ENCODE assay signal across 1 cellular context in the genomic region with DNA sequence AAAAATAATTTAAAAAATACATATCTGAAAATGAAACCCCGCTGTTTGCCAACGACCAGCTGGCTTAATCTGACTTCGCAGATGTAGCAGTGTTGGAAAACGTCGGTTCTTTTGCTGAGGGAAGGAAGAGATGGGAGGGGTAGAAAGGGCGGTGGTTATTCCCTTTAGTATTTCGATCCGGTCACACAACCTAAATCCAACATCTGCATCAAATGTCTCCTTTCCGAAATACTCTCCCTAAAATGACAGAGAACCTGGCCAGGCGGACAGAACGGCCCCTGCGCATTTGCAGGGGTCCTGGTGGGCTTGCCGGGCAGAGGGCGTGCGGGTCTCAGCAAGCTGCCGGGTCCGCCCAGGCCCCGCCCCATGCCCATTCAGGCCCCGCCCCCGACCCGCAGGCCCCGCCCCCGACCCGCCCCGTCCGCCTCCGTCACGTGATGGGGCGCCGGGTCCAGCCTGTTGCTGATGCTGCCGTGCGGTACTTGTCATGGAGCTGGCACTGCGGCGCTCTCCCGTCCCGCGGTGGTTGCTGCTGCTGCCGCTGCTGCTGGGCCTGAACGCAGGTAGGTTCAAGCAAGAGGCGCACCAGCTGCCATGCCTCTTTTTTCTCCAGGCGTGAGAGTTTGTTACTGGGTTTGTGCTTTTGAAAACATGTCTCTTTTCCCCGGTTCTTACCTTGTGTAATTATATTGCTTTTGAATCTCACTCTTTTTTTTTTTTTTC.
A peak's percentile ranks its signal among the peaks of the same experiment; 100 is the strongest.
TF ChIP-seq lines count a peak whose summit lies in the region.

A gene with protein sequence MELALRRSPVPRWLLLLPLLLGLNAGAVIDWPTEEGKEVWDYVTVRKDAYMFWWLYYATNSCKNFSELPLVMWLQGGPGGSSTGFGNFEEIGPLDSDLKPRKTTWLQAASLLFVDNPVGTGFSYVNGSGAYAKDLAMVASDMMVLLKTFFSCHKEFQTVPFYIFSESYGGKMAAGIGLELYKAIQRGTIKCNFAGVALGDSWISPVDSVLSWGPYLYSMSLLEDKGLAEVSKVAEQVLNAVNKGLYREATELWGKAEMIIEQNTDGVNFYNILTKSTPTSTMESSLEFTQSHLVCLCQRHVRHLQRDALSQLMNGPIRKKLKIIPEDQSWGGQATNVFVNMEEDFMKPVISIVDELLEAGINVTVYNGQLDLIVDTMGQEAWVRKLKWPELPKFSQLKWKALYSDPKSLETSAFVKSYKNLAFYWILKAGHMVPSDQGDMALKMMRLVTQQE (plus strand): TSS at position 459 of the 723 bp plus-strand sequence. CDS start 29 bp downstream, at position 488.

TF ChIP-seq in HepG2, 621 proteins besides CTCF, POLR2A, EP300 and RAD21 (continued from another document and continues in another):
- TF ChIP-seq, protein P1, sequence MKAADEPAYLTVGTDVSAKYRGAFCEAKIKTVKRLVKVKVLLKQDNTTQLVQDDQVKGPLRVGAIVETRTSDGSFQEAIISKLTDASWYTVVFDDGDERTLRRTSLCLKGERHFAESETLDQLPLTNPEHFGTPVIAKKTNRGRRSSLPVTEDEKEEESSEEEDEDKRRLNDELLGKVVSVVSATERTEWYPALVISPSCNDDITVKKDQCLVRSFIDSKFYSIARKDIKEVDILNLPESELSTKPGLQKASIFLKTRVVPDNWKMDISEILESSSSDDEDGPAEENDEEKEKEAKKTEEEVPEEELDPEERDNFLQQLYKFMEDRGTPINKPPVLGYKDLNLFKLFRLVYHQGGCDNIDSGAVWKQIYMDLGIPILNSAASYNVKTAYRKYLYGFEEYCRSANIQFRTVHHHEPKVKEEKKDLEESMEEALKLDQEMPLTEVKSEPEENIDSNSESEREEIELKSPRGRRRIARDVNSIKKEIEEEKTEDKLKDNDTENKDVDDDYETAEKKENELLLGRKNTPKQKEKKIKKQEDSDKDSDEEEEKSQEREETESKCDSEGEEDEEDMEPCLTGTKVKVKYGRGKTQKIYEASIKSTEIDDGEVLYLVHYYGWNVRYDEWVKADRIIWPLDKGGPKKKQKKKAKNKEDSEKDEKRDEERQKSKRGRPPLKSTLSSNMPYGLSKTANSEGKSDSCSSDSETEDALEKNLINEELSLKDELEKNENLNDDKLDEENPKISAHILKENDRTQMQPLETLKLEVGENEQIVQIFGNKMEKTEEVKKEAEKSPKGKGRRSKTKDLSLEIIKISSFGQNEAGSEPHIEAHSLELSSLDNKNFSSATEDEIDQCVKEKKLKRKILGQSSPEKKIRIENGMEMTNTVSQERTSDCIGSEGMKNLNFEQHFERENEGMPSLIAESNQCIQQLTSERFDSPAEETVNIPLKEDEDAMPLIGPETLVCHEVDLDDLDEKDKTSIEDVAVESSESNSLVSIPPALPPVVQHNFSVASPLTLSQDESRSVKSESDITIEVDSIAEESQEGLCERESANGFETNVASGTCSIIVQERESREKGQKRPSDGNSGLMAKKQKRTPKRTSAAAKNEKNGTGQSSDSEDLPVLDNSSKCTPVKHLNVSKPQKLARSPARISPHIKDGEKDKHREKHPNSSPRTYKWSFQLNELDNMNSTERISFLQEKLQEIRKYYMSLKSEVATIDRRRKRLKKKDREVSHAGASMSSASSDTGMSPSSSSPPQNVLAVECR (CRISPR knock-in tag; IDR thresholded peaks at IDR 0.05; ENCODE audit: borderline replicate concordance) = peak; percentile 52; the same call in 1 of the 2 replicates
- TF ChIP-seq ZNF343 (CRISPR knock-in tag; IDR thresholded peaks at IDR 0.05) (no peak), ZNF598 (CRISPR knock-in tag; IDR thresholded peaks at IDR 0.05; ENCODE audit: borderline replicate concordance) (no peak), ATF1 (CRISPR knock-in tag; IDR thresholded peaks at IDR 0.05) (no peak), FOXM1 (CRISPR knock-in tag; IDR thresholded peaks at IDR 0.05) (no peak), ZNF562 (CRISPR knock-in tag; IDR thresholded peaks at IDR 0.05; ENCODE audit: borderline replicate concordance) (no peak), PHB2 (IDR thresholded peaks at IDR 0.05; ENCODE audit: partially characterized antibody) (no peak), ZNF224 (CRISPR knock-in tag; IDR thresholded peaks at IDR 0.05) (no peak), SMARCC2 (IDR thresholded peaks at IDR 0.05) (no peak), CREM (IDR thresholded peaks at IDR 0.05) (no peak), CREM (CRISPR knock-in tag; IDR thresholded peaks at IDR 0.05) (no peak), ZNF292 (CRISPR knock-in tag; IDR thresholded peaks at IDR 0.05; ENCODE audit: borderline replicate concordance, low read depth) (peak; percentile 85), ZNF460 (CRISPR knock-in tag; IDR thresholded peaks at IDR 0.05; ENCODE audit: borderline replicate concordance) (no peak), HES4 (CRISPR knock-in tag; IDR thresholded peaks at IDR 0.05; ENCODE audit: borderline replicate concordance) (no peak), NR2F2 (IDR thresholded peaks at IDR 0.05; ENCODE audit: borderline replicate concordance, low read depth) (no peak), EED (CRISPR knock-in tag; IDR thresholded peaks at IDR 0.05) (no peak), REXO4 (CRISPR knock-in tag; IDR thresholded peaks at IDR 0.05; ENCODE audit: borderline replicate concordance) (no peak), RFX3 (CRISPR knock-in tag; IDR thresholded peaks at IDR 0.05) (no peak), HDAC1 (CRISPR knock-in tag; IDR thresholded peaks at IDR 0.05) (peak; percentile 62), FOSL1 (CRISPR knock-in tag; IDR thresholded peaks at IDR 0.05; ENCODE audit: borderline replicate concordance) (no peak), ZNF577 (CRISPR knock-in tag; IDR thresholded peaks at IDR 0.05; ENCODE audit: borderline replicate concordance, low read depth) (no peak), ZNF543 (CRISPR knock-in tag; IDR thresholded peaks at IDR 0.05) (peak; percentile 58; the same call in 1 of the 2 replicates), IKZF1 (IDR thresholded peaks at IDR 0.05) (no peak), ZMAT3 (CRISPR knock-in tag; conservative IDR thresholded peaks at IDR 0.05) (no peak), EEA1 (CRISPR knock-in tag; IDR thresholded peaks at IDR 0.05; ENCODE audit: borderline replicate concordance) (no peak), PAWR (CRISPR knock-in tag; IDR thresholded peaks at IDR 0.05; ENCODE audit: borderline replicate concordance) (no peak), ZNF30 (CRISPR knock-in tag; IDR thresholded peaks at IDR 0.05) (no peak), SP140L (CRISPR knock-in tag; IDR thresholded peaks at IDR 0.05; ENCODE audit: borderline replicate concordance) (0 out of 2 replicates have a peak, but pooled peaks have one; percentile 30), ZBTB7A (CRISPR knock-in tag; IDR thresholded peaks at IDR 0.05) (peak; percentile 85; the same call in 1 of the 2 replicates), ZNF350 (CRISPR knock-in tag; IDR thresholded peaks at IDR 0.05; ENCODE audit: borderline replicate concordance, low read depth) (peak; percentile 33; the same call in 1 of the 2 replicates), ZNF468 (CRISPR knock-in tag; IDR thresholded peaks at IDR 0.05) (no peak), HHEX (CRISPR knock-in tag; IDR thresholded peaks at IDR 0.05) (no peak), NFRKB (IDR thresholded peaks at IDR 0.05) (no peak), ATM (IDR thresholded peaks at IDR 0.05; ENCODE audit: borderline replicate concordance) (no peak), PAX8 (CRISPR knock-in tag; IDR thresholded peaks at IDR 0.05; ENCODE audit: borderline replicate concordance) (no peak), MAFG (CRISPR knock-in tag; IDR thresholded peaks at IDR 0.05) (no peak), ZNF432 (CRISPR knock-in tag; IDR thresholded peaks at IDR 0.05; ENCODE audit: borderline replicate concordance) (no peak), ZNF557 (CRISPR knock-in tag; IDR thresholded peaks at IDR 0.05) (no peak), BORCS8-MEF2B (CRISPR knock-in tag; IDR thresholded peaks at IDR 0.05) (0 out of 2 replicates have a peak, but pooled peaks have one; percentile 51), ZNF496 (CRISPR knock-in tag; IDR thresholded peaks at IDR 0.05; ENCODE audit: insufficient replicate concordance) (no peak), CCAR2 (optimal IDR thresholded peaks at IDR 0.05; ENCODE audit: low read depth, low read length) (no peak), RELA (CRISPR knock-in tag; IDR thresholded peaks at IDR 0.05) (no peak), SAFB2 (CRISPR knock-in tag; IDR thresholded peaks at IDR 0.05; ENCODE audit: borderline replicate concordance, low read depth) (no peak), NR2F1 (CRISPR knock-in tag; IDR thresholded peaks at IDR 0.05) (no peak), NFE2L1 (CRISPR knock-in tag; IDR thresholded peaks at IDR 0.05; ENCODE audit: borderline replicate concordance) (no peak), AGO2 (optimal IDR thresholded peaks at IDR 0.05; ENCODE audit: low read depth, low read length) (no peak), TAF1 (CRISPR knock-in tag; IDR thresholded peaks at IDR 0.05) (peak; percentile 84)
- TF ChIP-seq, protein P2, sequence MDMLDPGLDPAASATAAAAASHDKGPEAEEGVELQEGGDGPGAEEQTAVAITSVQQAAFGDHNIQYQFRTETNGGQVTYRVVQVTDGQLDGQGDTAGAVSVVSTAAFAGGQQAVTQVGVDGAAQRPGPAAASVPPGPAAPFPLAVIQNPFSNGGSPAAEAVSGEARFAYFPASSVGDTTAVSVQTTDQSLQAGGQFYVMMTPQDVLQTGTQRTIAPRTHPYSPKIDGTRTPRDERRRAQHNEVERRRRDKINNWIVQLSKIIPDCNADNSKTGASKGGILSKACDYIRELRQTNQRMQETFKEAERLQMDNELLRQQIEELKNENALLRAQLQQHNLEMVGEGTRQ (IDR thresholded peaks at IDR 0.05; ENCODE audit: low read depth, low read length) = peak; percentile 73
- TF ChIP-seq, protein P2 (CRISPR knock-in tag; IDR thresholded peaks at IDR 0.05; ENCODE audit: borderline replicate concordance) = peak; percentile 83; the same call in 1 of the 2 replicates
- TF ChIP-seq, protein P3, sequence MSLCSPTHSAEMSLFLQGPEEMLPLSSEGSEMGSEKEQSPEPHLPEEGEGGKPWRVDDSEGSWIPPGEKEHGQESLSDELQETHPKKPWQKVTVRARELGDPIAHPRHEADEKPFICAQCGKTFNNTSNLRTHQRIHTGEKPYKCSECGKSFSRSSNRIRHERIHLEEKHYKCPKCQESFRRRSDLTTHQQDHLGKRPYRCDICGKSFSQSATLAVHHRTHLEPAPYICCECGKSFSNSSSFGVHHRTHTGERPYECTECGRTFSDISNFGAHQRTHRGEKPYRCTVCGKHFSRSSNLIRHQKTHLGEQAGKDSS (CRISPR knock-in tag; IDR thresholded peaks at IDR 0.05; ENCODE audit: borderline replicate concordance, low read depth) = 0 out of 2 replicates have a peak, but pooled peaks have one; percentile 42
- TF ChIP-seq, protein P4, sequence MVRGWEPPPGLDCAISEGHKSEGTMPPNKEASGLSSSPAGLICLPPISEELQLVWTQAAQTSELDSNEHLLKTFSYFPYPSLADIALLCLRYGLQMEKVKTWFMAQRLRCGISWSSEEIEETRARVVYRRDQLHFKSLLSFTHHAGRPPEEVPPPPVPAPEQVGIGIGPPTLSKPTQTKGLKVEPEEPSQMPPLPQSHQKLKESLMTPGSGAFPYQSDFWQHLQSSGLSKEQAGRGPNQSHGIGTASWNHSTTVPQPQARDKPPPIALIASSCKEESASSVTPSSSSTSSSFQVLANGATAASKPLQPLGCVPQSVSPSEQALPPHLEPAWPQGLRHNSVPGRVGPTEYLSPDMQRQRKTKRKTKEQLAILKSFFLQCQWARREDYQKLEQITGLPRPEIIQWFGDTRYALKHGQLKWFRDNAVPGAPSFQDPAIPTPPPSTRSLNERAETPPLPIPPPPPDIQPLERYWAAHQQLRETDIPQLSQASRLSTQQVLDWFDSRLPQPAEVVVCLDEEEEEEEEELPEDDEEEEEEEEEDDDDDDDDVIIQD (CRISPR knock-in tag; IDR thresholded peaks at IDR 0.05; ENCODE audit: low read depth) = no peak
- TF ChIP-seq, protein P5, sequence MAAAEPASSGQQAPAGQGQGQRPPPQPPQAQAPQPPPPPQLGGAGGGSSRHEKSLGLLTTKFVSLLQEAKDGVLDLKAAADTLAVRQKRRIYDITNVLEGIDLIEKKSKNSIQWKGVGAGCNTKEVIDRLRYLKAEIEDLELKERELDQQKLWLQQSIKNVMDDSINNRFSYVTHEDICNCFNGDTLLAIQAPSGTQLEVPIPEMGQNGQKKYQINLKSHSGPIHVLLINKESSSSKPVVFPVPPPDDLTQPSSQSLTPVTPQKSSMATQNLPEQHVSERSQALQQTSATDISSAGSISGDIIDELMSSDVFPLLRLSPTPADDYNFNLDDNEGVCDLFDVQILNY (CRISPR knock-in tag; conservative IDR thresholded peaks at IDR 0.05) = no peak
- TF ChIP-seq, protein P6, sequence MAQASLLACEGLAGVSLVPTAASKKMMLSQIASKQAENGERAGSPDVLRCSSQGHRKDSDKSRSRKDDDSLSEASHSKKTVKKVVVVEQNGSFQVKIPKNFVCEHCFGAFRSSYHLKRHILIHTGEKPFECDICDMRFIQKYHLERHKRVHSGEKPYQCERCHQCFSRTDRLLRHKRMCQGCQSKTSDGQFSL (CRISPR knock-in tag; IDR thresholded peaks at IDR 0.05) = no peak
- TF ChIP-seq, protein P7, sequence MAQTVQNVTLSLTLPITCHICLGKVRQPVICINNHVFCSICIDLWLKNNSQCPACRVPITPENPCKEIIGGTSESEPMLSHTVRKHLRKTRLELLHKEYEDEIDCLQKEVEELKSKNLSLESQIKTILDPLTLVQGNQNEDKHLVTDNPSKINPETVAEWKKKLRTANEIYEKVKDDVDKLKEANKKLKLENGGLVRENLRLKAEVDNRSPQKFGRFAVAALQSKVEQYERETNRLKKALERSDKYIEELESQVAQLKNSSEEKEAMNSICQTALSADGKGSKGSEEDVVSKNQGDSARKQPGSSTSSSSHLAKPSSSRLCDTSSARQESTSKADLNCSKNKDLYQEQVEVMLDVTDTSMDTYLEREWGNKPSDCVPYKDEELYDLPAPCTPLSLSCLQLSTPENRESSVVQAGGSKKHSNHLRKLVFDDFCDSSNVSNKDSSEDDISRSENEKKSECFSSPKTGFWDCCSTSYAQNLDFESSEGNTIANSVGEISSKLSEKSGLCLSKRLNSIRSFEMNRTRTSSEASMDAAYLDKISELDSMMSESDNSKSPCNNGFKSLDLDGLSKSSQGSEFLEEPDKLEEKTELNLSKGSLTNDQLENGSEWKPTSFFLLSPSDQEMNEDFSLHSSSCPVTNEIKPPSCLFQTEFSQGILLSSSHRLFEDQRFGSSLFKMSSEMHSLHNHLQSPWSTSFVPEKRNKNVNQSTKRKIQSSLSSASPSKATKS (CRISPR knock-in tag; IDR thresholded peaks at IDR 0.05) = no peak
- TF ChIP-seq, protein P8, sequence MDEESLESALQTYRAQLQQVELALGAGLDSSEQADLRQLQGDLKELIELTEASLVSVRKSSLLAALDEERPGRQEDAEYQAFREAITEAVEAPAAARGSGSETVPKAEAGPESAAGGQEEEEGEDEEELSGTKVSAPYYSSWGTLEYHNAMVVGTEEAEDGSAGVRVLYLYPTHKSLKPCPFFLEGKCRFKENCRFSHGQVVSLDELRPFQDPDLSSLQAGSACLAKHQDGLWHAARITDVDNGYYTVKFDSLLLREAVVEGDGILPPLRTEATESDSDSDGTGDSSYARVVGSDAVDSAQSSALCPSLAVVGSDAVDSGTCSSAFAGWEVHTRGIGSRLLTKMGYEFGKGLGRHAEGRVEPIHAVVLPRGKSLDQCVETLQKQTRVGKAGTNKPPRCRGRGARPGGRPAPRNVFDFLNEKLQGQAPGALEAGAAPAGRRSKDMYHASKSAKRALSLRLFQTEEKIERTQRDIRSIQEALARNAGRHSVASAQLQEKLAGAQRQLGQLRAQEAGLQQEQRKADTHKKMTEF (CRISPR knock-in tag; IDR thresholded peaks at IDR 0.05) = peak; percentile 25; the same call in 1 of the 2 replicates
